Comparison of ENCODE assay signal across 8 cellular contexts in the genomic region with DNA sequence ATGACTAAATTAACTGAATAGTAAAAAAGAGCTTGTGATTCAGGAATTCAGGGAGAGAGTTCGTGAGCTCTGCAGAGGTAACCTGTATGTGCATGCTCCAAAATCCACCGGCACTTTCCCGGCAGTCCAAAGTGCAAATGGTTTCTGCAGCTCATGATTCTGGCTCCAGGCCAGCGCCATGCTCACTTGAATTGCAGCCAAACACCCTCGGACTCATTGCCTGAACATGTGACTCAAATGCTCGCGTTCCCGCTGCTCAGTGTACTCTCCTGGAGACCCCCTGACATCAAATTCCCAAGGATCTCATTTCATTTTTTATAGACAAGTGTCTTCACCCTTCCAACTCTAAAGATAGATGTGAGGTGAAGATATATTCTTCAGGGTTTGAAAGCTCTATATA. TPM values are rescaled to one million over a fixed set of nuclear protein-coding genes. Genes with fewer than 3 reads are reported as not detected.
DNase-seq lines count a peak whose midpoint lies in the region; ATAC-seq and TF ChIP-seq lines count a peak whose summit lies in the region.

No MANE protein-coding gene starts in this region.

- DNase-seq in DMS53 (lab: John Stamatoyannopoulos, UW): peak; percentile 84
- DNase-seq in NCI-H510A (lab: John Stamatoyannopoulos, UW): peak; percentile 56
- no peak for DNase-seq in omental fat pad (ENCODE audit: low spot score)
- no peak for DNase-seq in MG63
- no peak for DNase-seq in stimulated activated CD4-positive, alpha-beta T cell treated with anti-CD3 and anti-CD28 coated beads, Interleukin-4, amount 100 ng/mL, for 1 hour
- no peak for DNase-seq in 8988T
- DNase-seq in D341Med (ENCODE audit: low spot score): no peak

- peak overlapping the region; percentile 38 for H3K4me3 ChIP-seq in endocrine pancreas (ENCODE audit: control insufficient read depth, insufficient read depth, low read length)
- H3K4me3 ChIP-seq in MG63: no peak overlapping the region

- no peaks in the 10 kb centered on the region for H3K4me1 ChIP-seq in endocrine pancreas (ENCODE audit: control insufficient read depth, insufficient read depth, low read length)

- TF ChIP-seq CTCF in omental fat pad (IDR thresholded peaks at IDR 0.05): no peak

- no peaks in the 10 kb centered on the region for H3K36me3 ChIP-seq in endocrine pancreas (ENCODE audit: control insufficient read depth, insufficient read depth, low read length)
- no peaks in the 10 kb centered on the region for H3K36me3 ChIP-seq in MG63

- ATAC-seq in omental fat pad (ENCODE audit: low FRiP score): peak; percentile 43

- H3K9me3 ChIP-seq in endocrine pancreas (ENCODE audit: control insufficient read depth, low read length): no peaks in the 10 kb centered on the region
- H3K9me3 ChIP-seq in MG63: no peaks in the 10 kb centered on the region

- no peaks in the 10 kb centered on the region for H3K27me3 ChIP-seq in endocrine pancreas (ENCODE audit: control insufficient read depth, insufficient read depth, low read length)
- no peaks in the 10 kb centered on the region for H3K27me3 ChIP-seq in MG63

- no peak overlapping the region for H3K9ac ChIP-seq in endocrine pancreas (ENCODE audit: control insufficient read depth, insufficient read depth, low read length)

RNA-seq across cellular contexts. Expression of gene SH3RF1, which starts 44.1 kb away (rescaled TPM):
- total RNA-seq in omental fat pad: 10 to 100 TPM; 15.9 to 28.5 (median 23.5) TPM
- total RNA-seq in MG63 (2014; rRNA removed; shearing (Covaris generic); ENCODE audit: low replicate concordance): 1.3 and 4.2 TPM in 2 replicates

Comparison
In these comparisons a context has a peak if more than half of its experiments do, and no peak if none do; other contexts are left out.
1. DNase-seq: peak in DMS53 (single experiment) and NCI-H510A (single experiment); none in omental fat pad (single experiment), MG63 (single experiment), stimulated activated CD4-positive, alpha-beta T cell treated with anti-CD3 and anti-CD28 coated beads, Interleukin-4, amount 100 ng/mL, for 1 hour (single experiment), 8988T (single experiment) and D341Med (single experiment).